20 cellular contexts compared by ENCODE assay signal in genomic region chr12:44331269-44331668, GRCh38.
DNase-seq lines count a peak whose midpoint lies in the region; TF ChIP-seq lines count a peak whose summit lies in the region.
"Had no signal": no experiment of that assay in that cellular context is flagged by ENCODE, and none has a peak within 500 bp of the region (broad histone marks: within the 10 kb centered on the region; RNA-seq: fewer than 3 reads in every experiment).

No MANE protein-coding gene starts in this region.

- peak overlapping the region; percentile 73 for H3K9ac ChIP-seq in HUES6 (ENCODE audit: low read length)
- H3K9ac ChIP-seq in mesendoderm (ENCODE audit: low read length), result no peak overlapping the region
- H3K9ac ChIP-seq: BLaER1 had no signal

- H3K4me1 Mint-ChIP-seq in Caco-2 (ENCODE audit: low read depth, unreplicated experiment), result peaks cover 7% of the 10 kb centered on the region
- H3K4me1 Mint-ChIP-seq: CD14-positive monocyte; CD4-positive, alpha-beta memory T cell; CD4-positive, CD25-positive, alpha-beta regulatory T cell; CD8-positive, alpha-beta memory T cell had no signal

- peaks cover 6% of the 10 kb centered on the region for H3K36me3 Mint-ChIP-seq in Caco-2 (ENCODE audit: insufficient read depth, unreplicated experiment)
- H3K36me3 Mint-ChIP-seq: CD14-positive monocyte had no signal

- no peak overlapping the region for H2BK120ac ChIP-seq in mesendoderm (ENCODE audit: low read depth, low read length)

- no peak overlapping the region for H4K5ac ChIP-seq in mesendoderm (ENCODE audit: low read length)

- CTCF ChIA-PET in Caco-2 (lab: Charles Lee), result no interaction called here

- no peak overlapping the region for H2BK5ac ChIP-seq in mesendoderm (ENCODE audit: low read length)

- peak; percentile 40 to 51 for DNase-seq in Caco-2
- DNase-seq in hepatocyte (ENCODE audit: low spot score), result no peak
- DNase-seq in mesendoderm, result peak; percentile 83
- DNase-seq in inferior parietal cortex (ENCODE audit: extremely low spot score), result no peak
- DNase-seq in NCI-H1092 (lab: John Stamatoyannopoulos, UW), result no peak
- DNase-seq in activated CD4-positive, alpha-beta T cell treated with anti-CD3 and anti-CD28 coated beads for 4 hours, result no peak
- DNase-seq: 8988T; ACHN; BE2C; C1 segment of cervical spinal cord; Calu3; CD4-positive, alpha-beta memory T cell; CD4-positive, CD25-positive, alpha-beta regulatory T cell; CD8-positive, alpha-beta memory T cell; COR-L47; DMS79 treated with DMSO at 0.1 percent for 48 hours; GF-D8 had no signal

- H4K8ac ChIP-seq in mesendoderm (ENCODE audit: low read depth, low read length), result no peak overlapping the region

- intact Hi-C loops in Caco-2 (cut with micrococcal nuclease; ENCODE audit: unreplicated experiment), result loop anchor here (1.0 to 2.0 kb wide), 2 partner anchors 14 to 35 kb away; no protein-coding TSS in a partner anchor

- peak overlapping the region; percentile 7 for H3K4me2 ChIP-seq in hepatocyte
- H3K4me2 ChIP-seq in mesendoderm (ENCODE audit: low read length), result no peak overlapping the region
- H3K4me2 ChIP-seq: BLaER1 had no signal

- BruUV-seq in Caco-2 (replicated peaks; lab: Mats Ljungman, UMichigan), result no TSS peak

- no peaks in the 10 kb centered on the region for H4K20me1 ChIP-seq in hepatocyte (ENCODE audit: insufficient read depth, poor library complexity, severe bottlenecking)
- H4K20me1 ChIP-seq: BLaER1 had no signal

- POLR2A ChIA-PET in Caco-2 (lab: Charles Lee), result no interaction called here

- H3K9me2 ChIP-seq in hepatocyte (replicated peaks; ENCODE audit: insufficient read depth), result no peaks in the 10 kb centered on the region

- H3K4me1 ChIP-seq in Caco-2 (peaks cover 21% of the 10 kb centered on the region), HUES6 (ENCODE audit: control insufficient read depth, insufficient read depth, low read length) (no peaks in the 10 kb centered on the region), hepatocyte (ENCODE audit: insufficient read depth) (peaks cover 17% of the 10 kb centered on the region), mesendoderm (ENCODE audit: control insufficient read depth, low read depth, low read length) (peaks cover 2% of the 10 kb centered on the region)
- H3K4me1 ChIP-seq: BE2C, BLaER1 had no signal

- no peak overlapping the region for H2AK5ac ChIP-seq in mesendoderm (ENCODE audit: low read length)

- no peak overlapping the region for H3K23ac ChIP-seq in mesendoderm (ENCODE audit: low read length)

- TF ChIP-seq CTCF in Caco-2 (IDR thresholded peaks at IDR 0.05; ENCODE audit: insufficient read depth in 1 of 2, low read depth in 1 of 2, low read length in 1 of 2, severe bottlenecking in 1 of 2, unreplicated experiment in 1 of 2) (no peak), hepatocyte (IDR thresholded peaks at IDR 0.05; ENCODE audit: poor library complexity) (no peak)

- no peak overlapping the region for H3K4me3 ChIP-seq in Caco-2 (ENCODE audit: low read depth, low read length)
- no peak overlapping the region for H3K4me3 ChIP-seq in HUES6 (ENCODE audit: low read depth, low read length)
- no peak overlapping the region for H3K4me3 ChIP-seq in hepatocyte
- H3K4me3 ChIP-seq in mesendoderm (ENCODE audit: low read length), result no peak overlapping the region
- H3K4me3 ChIP-seq: BLaER1 had no signal

- peaks cover 16% of the 10 kb centered on the region for H3K9me3 Mint-ChIP-seq in Caco-2 (ENCODE audit: unreplicated experiment)

- H2AFZ ChIP-seq in hepatocyte, result no peak overlapping the region

- H3K27ac ChIP-seq in HUES6 (ENCODE audit: low read depth, low read length) (no peak overlapping the region), hepatocyte (no peak overlapping the region), mesendoderm (ENCODE audit: low read depth, low read length) (no peak overlapping the region)
- H3K27ac ChIP-seq: BLaER1 had no signal

- H3K9me3 ChIP-seq in Caco-2 (peaks cover 15% of the 10 kb centered on the region), HUES6 (ENCODE audit: control insufficient read depth, insufficient read depth, low read depth, low read length) (0 out of 2 replicates have a peak, but pooled peaks cover 5% of the 10 kb centered on the region), hepatocyte (ENCODE audit: low read depth) (no peaks in the 10 kb centered on the region)
- H3K9me3 ChIP-seq: BE2C had no signal

- H3K56ac ChIP-seq in mesendoderm (ENCODE audit: low read length), result no peak overlapping the region

- H3K36me3 ChIP-seq in Caco-2 (ENCODE audit: control insufficient read depth, insufficient read depth, low read length), result no peaks in the 10 kb centered on the region
- no peaks in the 10 kb centered on the region for H3K36me3 ChIP-seq in HUES6 (ENCODE audit: control insufficient read depth, insufficient read depth, low read length)
- no peaks in the 10 kb centered on the region for H3K36me3 ChIP-seq in hepatocyte (replicated peaks; ENCODE audit: insufficient read depth, low read depth)
- no peaks in the 10 kb centered on the region for H3K36me3 ChIP-seq in mesendoderm (ENCODE audit: control insufficient read depth, insufficient read depth, low read length)
- H3K36me3 ChIP-seq: BE2C, BLaER1 had no signal

- no peak overlapping the region for H3K18ac ChIP-seq in mesendoderm (ENCODE audit: low read length)

- H3K4ac ChIP-seq in mesendoderm (ENCODE audit: low read depth, low read length), result no peak overlapping the region

- H3K79me1 ChIP-seq in mesendoderm (ENCODE audit: low read length), result no peaks in the 10 kb centered on the region

- H3K27ac Mint-ChIP-seq in Caco-2 (ENCODE audit: unreplicated experiment), result no peak overlapping the region
- H3K27ac Mint-ChIP-seq: CD14-positive monocyte; CD4-positive, alpha-beta memory T cell; CD4-positive, CD25-positive, alpha-beta regulatory T cell; CD8-positive, alpha-beta memory T cell had no signal

- no peaks in the 10 kb centered on the region for H3K27me3 ChIP-seq in Caco-2 (replicated peaks; ENCODE audit: control insufficient read depth, insufficient read depth, low read length)
- no peaks in the 10 kb centered on the region; the same call in 1 of the 2 replicates for H3K27me3 ChIP-seq in HUES6 (ENCODE audit: control insufficient read depth, insufficient read depth, low read length)
- no peaks in the 10 kb centered on the region for H3K27me3 ChIP-seq in hepatocyte
- H3K27me3 ChIP-seq in mesendoderm (ENCODE audit: insufficient read depth, low read length, poor library complexity), result no peaks in the 10 kb centered on the region
- H3K27me3 ChIP-seq: BE2C, BLaER1 had no signal

- no peak overlapping the region for H3K4me3 Mint-ChIP-seq in Caco-2 (ENCODE audit: unreplicated experiment)
- H3K4me3 Mint-ChIP-seq: CD14-positive monocyte; CD4-positive, alpha-beta memory T cell; CD4-positive, CD25-positive, alpha-beta regulatory T cell; CD8-positive, alpha-beta memory T cell had no signal

- H2BK15ac ChIP-seq in mesendoderm (replicated peaks; ENCODE audit: low read depth), result no peak overlapping the region

- H3K79me2 ChIP-seq in hepatocyte (no peaks in the 10 kb centered on the region), mesendoderm (ENCODE audit: control insufficient read depth, insufficient read depth, low read length) (no peaks in the 10 kb centered on the region)

- H3K27me3 Mint-ChIP-seq in Caco-2 (ENCODE audit: insufficient read depth, unreplicated experiment), result no peaks in the 10 kb centered on the region
- H3K27me3 Mint-ChIP-seq: CD4-positive, alpha-beta memory T cell; CD4-positive, CD25-positive, alpha-beta regulatory T cell; CD8-positive, alpha-beta memory T cell had no signal

Comparison
In these comparisons a context has a peak if more than half of its experiments do, and no peak if none do; other contexts are left out.
1. DNase-seq: peak in Caco-2 (2 of 2) and mesendoderm (single experiment); none in hepatocyte (single experiment), inferior parietal cortex (single experiment), NCI-H1092 (single experiment) and activated CD4-positive, alpha-beta T cell treated with anti-CD3 and anti-CD28 coated beads for 4 hours (0 of 2).